Comparison of ENCODE assay signal across 23 cellular contexts in genomic region chr10:131710142-131710861, GRCh38.
"Had no signal": no experiment of that assay in that cellular context is flagged by ENCODE, and none has a peak within 500 bp of the region (broad histone marks: within the 10 kb centered on the region; RNA-seq: fewer than 3 reads in every experiment).

No MANE protein-coding gene starts in this region.

- H3K27ac ChIP-seq: body of pancreas, cardiac muscle cell, esophagus muscularis mucosa, sigmoid colon, thoracic aorta, upper lobe of left lung, WERI-Rb-1 had no signal

- DNase-seq: activated CD4-positive, alpha-beta T cell treated with anti-CD3 and anti-CD28 coated beads, Interleukin-2, amount 50 U/mL, for 1 hour; activated CD4-positive, CD25-positive, alpha-beta regulatory T cell treated with anti-CD3 and anti-CD28 coated beads, Interleukin-2, amount 50 U/mL, for 72 hours; activated gamma-delta T cell treated with Interleukin-2 at 50 U/mL for 16 hours; activated T-cell treated with anti-CD3 and anti-CD28 coated beads for 4 hours; anterior cingulate cortex; body of pancreas; dermis blood vessel endothelial cell; effector memory CD8-positive, alpha-beta T cell; glutamatergic neuron; hippocampal formation; nephron progenitor cell; nucleus accumbens; sigmoid colon; stimulated activated CD4-positive, alpha-beta T cell treated with anti-CD3 and anti-CD28 coated beads, Interleukin-2, amount 100 ng/mL, for 48 hours; stimulated activated CD8-positive, alpha-beta memory T cell treated with anti-CD3 and anti-CD28 coated beads, Interleukin-4, amount 100 ng/mL, for 48 hours; stimulated activated naive CD4-positive, alpha-beta T cell; WERI-Rb-1 had no signal

- ATAC-seq: body of pancreas; effector memory CD8-positive, alpha-beta T cell; T-cell had no signal

- H3K27me3 ChIP-seq: body of pancreas, cardiac muscle cell, sigmoid colon, upper lobe of left lung had no signal

- H3K4me3 ChIP-seq: body of pancreas, cardiac muscle cell, esophagus muscularis mucosa, sigmoid colon, smooth muscle cell, thoracic aorta, upper lobe of left lung had no signal

- H3K36me3 ChIP-seq: cardiac muscle cell, esophagus muscularis mucosa, sigmoid colon, thoracic aorta, upper lobe of left lung, WERI-Rb-1 had no signal

- H3K4me1 ChIP-seq: body of pancreas, esophagus muscularis mucosa, sigmoid colon, upper lobe of left lung had no signal
